ENCODE assay signal across 19 cellular contexts in the genomic region with DNA sequence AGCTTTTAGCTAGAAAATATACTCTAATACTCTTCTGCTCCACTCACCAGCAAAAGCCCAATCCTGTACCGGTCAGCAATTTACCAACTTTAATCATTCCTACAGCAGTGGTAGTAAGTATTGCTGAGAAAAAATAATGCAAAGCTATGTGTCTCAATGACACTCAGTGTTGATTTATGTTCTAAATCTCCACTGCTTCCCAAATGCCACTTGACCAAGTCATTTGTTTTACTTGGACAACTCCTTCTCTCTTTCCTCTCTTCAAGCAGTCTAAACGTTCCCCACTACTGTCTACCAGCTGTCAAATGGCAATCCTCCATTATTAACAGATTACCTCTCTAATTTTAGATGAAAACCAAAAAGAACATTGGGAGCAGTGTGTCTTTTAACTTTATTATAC.
DNase-seq lines count a peak whose midpoint lies in the region; ATAC-seq and TF ChIP-seq lines count a peak whose summit lies in the region.
"Had no signal": no experiment of that assay in that cellular context is flagged by ENCODE, and none has a peak within 500 bp of the region (broad histone marks: within the 10 kb centered on the region; RNA-seq: fewer than 3 reads in every experiment).

No MANE protein-coding gene starts in this region.

- H3K4me1 ChIP-seq in aorta (ENCODE audit: control insufficient read depth in 1 of 2, insufficient read depth in 2 of 2, low read length in 2 of 2) = peaks cover 0 to 2% of the 10 kb centered on the region in 2 donors
- H3K4me1 ChIP-seq: HAP-1 had no signal

- no peak for TF ChIP-seq CTCF in astrocyte of the spinal cord (IDR thresholded peaks at IDR 0.05; ENCODE audit: low read depth, low read length)
- no peak for TF ChIP-seq CTCF in GM20000 (IDR thresholded peaks at IDR 0.05; ENCODE audit: extremely low read depth, missing control alignments)

- in situ Hi-C loops in astrocyte of the spinal cord (cut with HindIII; ENCODE audit: low sequenced_read_pairs) = no loop called here

- H3K4me3 ChIP-seq in astrocyte of the spinal cord (ENCODE audit: low read depth, low read length) = no peak overlapping the region
- H3K4me3 ChIP-seq in aorta (ENCODE audit: low read length in 2 of 2) = no peak overlapping the region
- H3K4me3 ChIP-seq: HAP-1 had no signal

- peak; percentile 20 for DNase-seq in NCI-H446 treated with DMSO at 0.1 percent for 48 hours (lab: John Stamatoyannopoulos, UW)
- peak; percentile 12 for DNase-seq in astrocyte of the spinal cord (ENCODE audit: low read depth, low spot score)
- DNase-seq in kidney glomerular epithelial cell (lab: John Stamatoyannopoulos, UW) = peak; percentile 1
- DNase-seq in aorta = no peak
- no peak for DNase-seq in GM20000 (ENCODE audit: low spot score)
- DNase-seq in stimulated activated CD4-positive, alpha-beta T cell treated with anti-CD3 and anti-CD28 coated beads, Interleukin-2, amount 100 ng/mL, for 48 hours = no peak
- no peak for DNase-seq in activated CD4-positive, alpha-beta T cell treated with anti-CD3 and anti-CD28 coated beads for 4 hours
- DNase-seq: CD4-positive, CD25-positive, alpha-beta regulatory T cell; DND-41; Karpas-422; NCI-H1417 treated with DMSO at 0.1 percent for 48 hours; NCI-H187; NCI-H2107; NCI-H510A; NCI-H82; SIG-M5; SK-N-SH had no signal

- H3K27me3 ChIP-seq in aorta (ENCODE audit: control insufficient read depth in 1 of 2, insufficient read depth in 2 of 2, low read length in 1 of 2) = no peaks in the 10 kb centered on the region

- no peaks in the 10 kb centered on the region for H3K9me3 ChIP-seq in aorta (ENCODE audit: control insufficient read depth, low read length)
- H3K9me3 ChIP-seq: HAP-1, SK-N-SH had no signal

- no peak overlapping the region for H3K27ac ChIP-seq in aorta (ENCODE audit: low read depth in 1 of 2, low read length in 2 of 2)

- intact Hi-C loops in aorta (cut with DNase I) = loop anchor here in 1 of 2 donors (5.0 kb wide), 1 partner anchor 42 kb away; no protein-coding TSS in a partner anchor

- H3K36me3 ChIP-seq in aorta (ENCODE audit: control insufficient read depth in 1 of 2, insufficient read depth in 2 of 2, low read length in 1 of 2) = no peaks in the 10 kb centered on the region
- H3K36me3 ChIP-seq: HAP-1 had no signal

- peak; percentile 19 for ATAC-seq in aorta (ENCODE audit: low FRiP score)
- ATAC-seq: Panc1 had no signal

- 5 to 6% methylated on average over 2 of the region's 2 CpGs for WGBS in aorta, 2 donors

Comparison
In these comparisons a context has a peak if more than half of its experiments do, and no peak if none do; other contexts are left out.
1. DNase-seq: peak in NCI-H446 treated with DMSO at 0.1 percent for 48 hours (single experiment), astrocyte of the spinal cord (single experiment) and kidney glomerular epithelial cell (single experiment); none in aorta (0 of 2), GM20000 (single experiment), stimulated activated CD4-positive, alpha-beta T cell treated with anti-CD3 and anti-CD28 coated beads, Interleukin-2, amount 100 ng/mL, for 48 hours (0 of 2) and activated CD4-positive, alpha-beta T cell treated with anti-CD3 and anti-CD28 coated beads for 4 hours (0 of 2).